ENCODE assay signal across 27 cellular contexts in genomic region chr1:93532780-93533378, GRCh38.
DNase-seq lines count a peak whose midpoint lies in the region; ATAC-seq, FAIRE-seq and TF ChIP-seq lines count a peak whose summit lies in the region.
"Had no signal": no experiment of that assay in that cellular context is flagged by ENCODE, and none has a peak within 500 bp of the region (broad histone marks: within the 10 kb centered on the region; RNA-seq: fewer than 3 reads in every experiment).

No MANE protein-coding gene starts in this region.

- H3K27me3 ChIP-seq in HepG2 (ENCODE audit: control insufficient read depth in 1 of 2, insufficient read depth in 2 of 2, low read length in 2 of 2) (no peaks in the 10 kb centered on the region), right lobe of liver (no peaks in the 10 kb centered on the region)
- H3K27me3 ChIP-seq: BE2C; BLaER1 treated with 17β-estradiol and CSF1 and Interleukin-3, amounts not matched to agents 10 nM and 100 nM had no signal

- H3K36me3 Mint-ChIP-seq in glutamatergic neuron (ENCODE audit: unreplicated experiment): no peaks in the 10 kb centered on the region
- no peaks in the 10 kb centered on the region for H3K36me3 Mint-ChIP-seq in activated CD8-positive, alpha-beta T cell treated with anti-CD3 and anti-CD28 coated beads for 36 hours (ENCODE audit: low read depth)
- H3K36me3 Mint-ChIP-seq: CD8-positive, alpha-beta memory T cell had no signal

- H3K4me3 Mint-ChIP-seq in glutamatergic neuron (ENCODE audit: unreplicated experiment): peak overlapping the region; percentile 5
- H3K4me3 Mint-ChIP-seq in activated CD8-positive, alpha-beta T cell treated with anti-CD3 and anti-CD28 coated beads for 36 hours: no peak overlapping the region
- H3K4me3 Mint-ChIP-seq: CD14-positive monocyte; CD4-positive, alpha-beta T cell; CD8-positive, alpha-beta memory T cell; H9; HFFc6 had no signal

- no peak for TF ChIP-seq CTCF in HepG2 (CRISPR knock-in tag; IDR thresholded peaks at IDR 0.05)
- TF ChIP-seq CTCF in right lobe of liver (IDR thresholded peaks at IDR 0.05): no peak
- TF ChIP-seq CTCF in VCaP (conservative IDR thresholded peaks at IDR 0.05): no peak
- no peak for TF ChIP-seq CTCF in glutamatergic neuron (IDR thresholded peaks at IDR 0.05; ENCODE audit: partially characterized antibody, unreplicated experiment)
- no peak for TF ChIP-seq CTCF in activated CD8-positive, alpha-beta T cell treated with anti-CD3 and anti-CD28 coated beads for 36 hours (IDR thresholded peaks at IDR 0.05)

- no peaks in the 10 kb centered on the region for H4K20me1 ChIP-seq in HepG2 (ENCODE audit: insufficient read depth, low read length)
- H4K20me1 ChIP-seq: BLaER1 treated with 17β-estradiol and CSF1 and Interleukin-3, amounts not matched to agents 10 nM and 100 nM had no signal

- H3K27me3 Mint-ChIP-seq in glutamatergic neuron (ENCODE audit: unreplicated experiment): peaks cover 3% of the 10 kb centered on the region
- peaks cover 3% of the 10 kb centered on the region for H3K27me3 Mint-ChIP-seq in activated CD8-positive, alpha-beta T cell treated with anti-CD3 and anti-CD28 coated beads for 36 hours
- H3K27me3 Mint-ChIP-seq: CD4-positive, alpha-beta T cell had no signal

- intact Hi-C loops in HepG2 (cut with micrococcal nuclease; ENCODE audit: unreplicated experiment) (no loop called here), right lobe of liver (cut with DNase I) (no loop called here)
- intact Hi-C loops in activated CD8-positive, alpha-beta T cell treated with anti-CD3 and anti-CD28 coated beads for 36 hours (cut with micrococcal nuclease): no loop called here

- no peak for TF ChIP-seq POLR2A in HepG2 (IDR thresholded peaks at IDR 0.05; ENCODE audit: insufficient read depth in 1 of 2, low read depth in 2 of 2, low read length in 2 of 2)
- TF ChIP-seq POLR2A in right lobe of liver (IDR thresholded peaks at IDR 0.05): no peak

- H3K9me3 ChIP-seq in HepG2 (ENCODE audit: low read length) (no peaks in the 10 kb centered on the region), right lobe of liver (no peaks in the 10 kb centered on the region)
- H3K9me3 ChIP-seq: BE2C; BLaER1 treated with 17β-estradiol and CSF1 and Interleukin-3, amounts not matched to agents 10 nM and 100 nM had no signal

- no peak for FAIRE-seq in HepG2 (lab: Jason Lieb, UNC)
- FAIRE-seq: A204.1, D721Med, GM12878, GM19239 had no signal

- no peaks in the 10 kb centered on the region for H3K4me1 ChIP-seq in HepG2 (ENCODE audit: insufficient read depth, low read length)
- peaks cover 0 to 13% (median 3%) of the 10 kb centered on the region in 4 donors for H3K4me1 ChIP-seq in right lobe of liver
- H3K4me1 ChIP-seq: BE2C had no signal

- no peak for TF ChIP-seq RAD21 in HepG2 (CRISPR knock-in tag; IDR thresholded peaks at IDR 0.05)

- H3K9ac ChIP-seq in HepG2 (ENCODE audit: insufficient read depth, low read depth, low read length): no peak overlapping the region
- H3K9ac ChIP-seq: BLaER1 treated with 17β-estradiol and CSF1 and Interleukin-3, amounts not matched to agents 10 nM and 100 nM; GM23248 had no signal

- in situ Hi-C loops in HepG2 (cut with HindIII; ENCODE audit: extremely low pct_ligation_motif_present, low pct_unique_long_range_greater_than_20kb): no loop called here

- ATAC-seq in HepG2: no peak
- no peak for ATAC-seq in right lobe of liver
- ATAC-seq in activated CD8-positive, alpha-beta T cell treated with anti-CD3 and anti-CD28 coated beads for 36 hours: no peak
- ATAC-seq: GM12878, HCT116 had no signal

- no peak overlapping the region for H3K4me2 ChIP-seq in HepG2 (ENCODE audit: low read depth, low read length)
- H3K4me2 ChIP-seq: BLaER1 treated with 17β-estradiol and CSF1 and Interleukin-3, amounts not matched to agents 10 nM and 100 nM had no signal

- no peaks in the 10 kb centered on the region for H3K79me2 ChIP-seq in HepG2 (ENCODE audit: insufficient read depth, low read length)

- H3K27ac ChIP-seq in HepG2 (ENCODE audit: extremely low read length, insufficient read depth, low read length) (no peak overlapping the region), right lobe of liver (no peak overlapping the region), VCaP (peak overlapping the region; percentile 75; the same call in 1 of the 2 replicates)
- H3K27ac ChIP-seq: 22Rv1; BLaER1 treated with 17β-estradiol and CSF1 and Interleukin-3, amounts not matched to agents 10 nM and 100 nM; GM23248 had no signal

- H3K36me3 ChIP-seq in HepG2 (replicated peaks in 1 of 2; ENCODE audit: control insufficient read depth in 1 of 2, insufficient read depth in 2 of 2, low read length in 2 of 2): peaks cover 5 to 38% of the 10 kb centered on the region in 2 experiments; a peak in 3 of 5 replicates
- H3K36me3 ChIP-seq in right lobe of liver: no peaks in the 10 kb centered on the region
- H3K36me3 ChIP-seq: BE2C had no signal

- H3K4me1 Mint-ChIP-seq in glutamatergic neuron (ENCODE audit: low read depth, unreplicated experiment): peaks cover 6% of the 10 kb centered on the region
- peaks cover under 1% of the 10 kb centered on the region for H3K4me1 Mint-ChIP-seq in activated CD8-positive, alpha-beta T cell treated with anti-CD3 and anti-CD28 coated beads for 36 hours (ENCODE audit: low read depth)
- H3K4me1 Mint-ChIP-seq: CD8-positive, alpha-beta memory T cell had no signal

- POLR2A ChIA-PET in HepG2 (lab: Yijun Ruan, JAX): no interaction called here
- POLR2A ChIA-PET in activated CD8-positive, alpha-beta T cell treated with anti-CD3 and anti-CD28 coated beads for 36 hours (lab: Charles Lee): no interaction called here

- CTCF ChIA-PET in HepG2 (lab: Yijun Ruan, JAX; ENCODE audit: low intra/inter-chr PET ratio, low total read pairs): no interaction called here
- CTCF ChIA-PET in activated CD8-positive, alpha-beta T cell treated with anti-CD3 and anti-CD28 coated beads for 36 hours (lab: Charles Lee): no interaction called here

- TF ChIP-seq EP300 in HepG2 (IDR thresholded peaks at IDR 0.05; ENCODE audit: low read depth in 2 of 2, low read length in 2 of 2): no peak
- TF ChIP-seq EP300 in HepG2 (CRISPR knock-in tag; IDR thresholded peaks at IDR 0.05; ENCODE audit: borderline replicate concordance): no peak

- H3K4me3 ChIP-seq in HepG2 (replicated peaks in 1 of 3; ENCODE audit: insufficient read depth in 1 of 3, low read depth in 2 of 3, low read length in 3 of 3): no peak overlapping the region
- no peak overlapping the region for H3K4me3 ChIP-seq in right lobe of liver
- H3K4me3 ChIP-seq: BLaER1 treated with 17β-estradiol and CSF1 and Interleukin-3, amounts not matched to agents 10 nM and 100 nM; GM12878; GM23248 had no signal

- no peak overlapping the region for H2AFZ ChIP-seq in HepG2 (ENCODE audit: low read length)
- H2AFZ ChIP-seq: GM23248 had no signal

- DNase-seq in HepG2 (ENCODE audit: low spot score) (no peak), right lobe of liver (no peak), glutamatergic neuron (no peak), NCI-H1694 treated with DMSO at 0.1 percent for 48 hours (lab: John Stamatoyannopoulos, UW) (no peak), islet precursor cell (no peak)
- no peak for DNase-seq in activated CD8-positive, alpha-beta T cell treated with anti-CD3 and anti-CD28 coated beads for 36 hours
- DNase-seq: ACHN; AML-193; BE2C; CD4-positive, alpha-beta T cell; CD8-positive, alpha-beta memory T cell; DMS 273 treated with DMSO at 0.1 percent for 48 hours; DMS79; EL; GDM1; GM23248; H9; HFFc6 had no signal

- peaks cover 8% of the 10 kb centered on the region for H3K9me3 Mint-ChIP-seq in glutamatergic neuron (ENCODE audit: unreplicated experiment)
- H3K9me3 Mint-ChIP-seq in activated CD8-positive, alpha-beta T cell treated with anti-CD3 and anti-CD28 coated beads for 36 hours: no peaks in the 10 kb centered on the region
- H3K9me3 Mint-ChIP-seq: CD4-positive, alpha-beta T cell; CD8-positive, alpha-beta memory T cell; H9; HFFc6 had no signal

- BruUV-seq in HepG2 (replicated peaks; lab: Mats Ljungman, UMichigan): no TSS peak

- WGBS in HepG2 (ENCODE audit: low lambda C conversion rate): 96% methylated on average over 3 of the region's 3 CpGs
- WGBS in right lobe of liver (ENCODE audit: insufficient coverage, low coverage, low lambda C conversion rate, missing lambda C conversion rate): 99% methylated on average over 3 of the region's 3 CpGs

- H3K27ac Mint-ChIP-seq in glutamatergic neuron (ENCODE audit: unreplicated experiment): no peak overlapping the region
- no peak overlapping the region for H3K27ac Mint-ChIP-seq in activated CD8-positive, alpha-beta T cell treated with anti-CD3 and anti-CD28 coated beads for 36 hours
- H3K27ac Mint-ChIP-seq: CD14-positive monocyte; CD4-positive, alpha-beta T cell; CD8-positive, alpha-beta memory T cell; HFFc6 had no signal

TF ChIP-seq in HepG2, 621 proteins besides CTCF, POLR2A, EP300 and RAD21 (continues in another document):
- TF ChIP-seq DNMT1 (CRISPR knock-in tag; IDR thresholded peaks at IDR 0.05): no peak
- no peak for TF ChIP-seq ZBTB37 (CRISPR knock-in tag; IDR thresholded peaks at IDR 0.05)
